In the genomic region with DNA sequence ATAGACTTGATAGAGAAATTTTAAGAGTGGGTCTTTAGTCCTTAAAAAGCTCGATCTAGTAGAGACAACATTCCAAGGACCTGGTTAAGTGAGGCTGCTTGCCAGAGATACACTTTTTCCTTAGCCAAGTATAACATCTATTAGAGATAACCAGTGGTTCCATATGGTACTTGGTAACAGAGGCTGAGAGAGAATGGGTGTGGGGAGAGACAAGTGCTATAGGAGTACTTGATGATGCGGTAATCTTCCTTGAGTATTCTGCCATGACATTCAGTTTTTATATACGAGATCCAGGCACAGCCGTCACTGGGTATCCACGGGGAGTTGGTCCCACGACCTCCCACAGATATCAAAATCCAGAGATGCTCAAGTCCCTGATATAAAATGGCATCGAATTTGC, we compare ENCODE assay signal across 20 cellular contexts.
A peak's percentile ranks its signal among the peaks of the same experiment; 100 is the strongest.
DNase-seq lines count a peak whose midpoint lies in the region; FAIRE-seq and TF ChIP-seq lines count a peak whose summit lies in the region.
"Had no signal": no experiment of that assay in that cellular context is flagged by ENCODE, and none has a peak within 500 bp of the region (broad histone marks: within the 10 kb centered on the region; RNA-seq: fewer than 3 reads in every experiment).

No MANE protein-coding gene starts in this region.

- POLR2A ChIA-PET in endothelial cell of umbilical vein (lab: Charles Lee): no interaction called here

- H2BK120ac ChIP-seq in H9 (ENCODE audit: low read depth, low read length, poor library complexity, severe bottlenecking): no peak overlapping the region

- H2BK15ac ChIP-seq in H9 (ENCODE audit: low read depth, low read length): no peak overlapping the region

- H3K4me3 ChIP-seq in SJCRH30 (no peak overlapping the region), endothelial cell of umbilical vein (replicated peaks in 1 of 3; ENCODE audit: insufficient read depth in 1 of 3, low read depth in 1 of 3, low read length in 3 of 3) (no peak overlapping the region), skeletal muscle satellite cell (ENCODE audit: low read length) (no peak overlapping the region)
- H3K4me3 ChIP-seq: spleen, upper lobe of left lung had no signal

- CTCF ChIA-PET in endothelial cell of umbilical vein (lab: Charles Lee): no interaction called here

- H3K9ac ChIP-seq in endothelial cell of umbilical vein (replicated peaks; ENCODE audit: extremely low read depth, insufficient read depth, low read length) (no peak overlapping the region), skeletal muscle satellite cell (ENCODE audit: low read depth, low read length) (peak overlapping the region; percentile 46), H9 (ENCODE audit: extremely low read depth, insufficient read length, low read length) (no peak overlapping the region)
- H3K9ac ChIP-seq: parathyroid adenoma had no signal

- no peak overlapping the region for H2AFZ ChIP-seq in endothelial cell of umbilical vein (ENCODE audit: low read depth, low read length)
- no peak overlapping the region for H2AFZ ChIP-seq in H9 (ENCODE audit: low read length)
- H2AFZ ChIP-seq: parathyroid adenoma had no signal

- peaks cover 63% of the 10 kb centered on the region for H3K79me2 ChIP-seq in endothelial cell of umbilical vein (ENCODE audit: control insufficient read depth, insufficient read depth, low read length)
- H3K79me2 ChIP-seq in H9 (ENCODE audit: insufficient read depth, low read length): no peaks in the 10 kb centered on the region; the same call in 1 of the 2 replicates

- peaks cover 26% of the 10 kb centered on the region for H3K4me1 Mint-ChIP-seq in activated CD4-positive, alpha-beta T cell treated with anti-CD3 and anti-CD28 coated beads, Interleukin-2, amount 10 ng/mL, durations not matched to agents 24 days and 14 days
- peaks cover 3 to 12% of the 10 kb centered on the region in 2 experiments; a peak in 2 of 4 replicates for H3K4me1 Mint-ChIP-seq in H9
- H3K4me1 Mint-ChIP-seq: CD4-positive, alpha-beta memory T cell; T-helper 17 cell had no signal

- H2BK12ac ChIP-seq in H9 (ENCODE audit: insufficient read length, low read depth, low read length): no peak overlapping the region

- H2AK5ac ChIP-seq in H9 (ENCODE audit: insufficient read length, low read length): no peak overlapping the region

- FAIRE-seq in endothelial cell of umbilical vein (lab: Jason Lieb, UNC): no peak
- FAIRE-seq: bronchial epithelial cell had no signal

- no peaks in the 10 kb centered on the region for H3K9me1 ChIP-seq in endothelial cell of umbilical vein (replicated peaks; ENCODE audit: control insufficient read depth, extremely low read depth, insufficient read depth, low read length)

- no peak overlapping the region for H4K91ac ChIP-seq in H9 (ENCODE audit: insufficient read length, low read depth, low read length)

- no peak overlapping the region for H2BK5ac ChIP-seq in H9 (ENCODE audit: insufficient read length, low read length)

- H3K56ac ChIP-seq in H9 (ENCODE audit: insufficient read length, low read depth, low read length): no peak overlapping the region

- dilution Hi-C loops in endothelial cell of umbilical vein (cut with MboI; ENCODE audit: extremely low pct_ligation_motif_present, low sequenced_read_pairs): no loop called here

- H3K9me3 Mint-ChIP-seq in activated CD4-positive, alpha-beta T cell treated with anti-CD3 and anti-CD28 coated beads, Interleukin-2, amount 10 ng/mL, durations not matched to agents 24 days and 14 days: peaks cover 8% of the 10 kb centered on the region
- H3K9me3 Mint-ChIP-seq in H9: peaks cover 0 to 3% of the 10 kb centered on the region in 2 experiments; a peak in 2 of 5 replicates
- H3K9me3 Mint-ChIP-seq: CD4-positive, alpha-beta memory T cell; stimulated activated naive B cell treated with anti-CD40 and anti-IgM and Interleukin-4, amounts not matched to agents 10 μg/mL and 1 μg/mL and 100 μg/mL, for 72 hours had no signal

- H3K27ac ChIP-seq in SJCRH30 (peak overlapping the region; percentile 45), endothelial cell of umbilical vein (ENCODE audit: insufficient read depth, low read depth, low read length) (peak overlapping the region; percentile 71), H9 (ENCODE audit: insufficient read length, low read depth, low read length) (no peak overlapping the region)
- H3K27ac ChIP-seq: HL-60, parathyroid adenoma had no signal

- H3K4me2 ChIP-seq in endothelial cell of umbilical vein (ENCODE audit: insufficient read depth, low read length): peak overlapping the region; percentile 65
- peak overlapping the region; percentile 12 for H3K4me2 ChIP-seq in skeletal muscle satellite cell (ENCODE audit: low read length)
- H3K4me2 ChIP-seq in H9 (ENCODE audit: insufficient read depth, insufficient read length, low read length): no peak overlapping the region

- TF ChIP-seq POLR2A in endothelial cell of umbilical vein (IDR thresholded peaks at IDR 0.05; ENCODE audit: low read depth, low read length): no peak

- H2BK20ac ChIP-seq in H9 (ENCODE audit: low read depth, low read length, poor library complexity, severe bottlenecking): no peak overlapping the region

- no peak for DNase-seq in activated CD4-positive, alpha-beta T cell treated with anti-CD3 and anti-CD28 coated beads, Interleukin-2, amount 10 ng/mL, durations not matched to agents 24 days and 14 days
- DNase-seq in activated CD4-positive, alpha-beta T cell treated with anti-CD3 and anti-CD28 coated beads for 48 hours: no peak
- DNase-seq in SJCRH30 (no peak), endothelial cell of umbilical vein (ENCODE audit: low read depth, low spot score) (no peak), NCI-H2029 (lab: John Stamatoyannopoulos, UW) (no peak), H9 (no peak), NCI-H345 treated with DMSO at 0.1 percent for 48 hours (lab: John Stamatoyannopoulos, UW; ENCODE audit: unreplicated experiment) (no peak)
- DNase-seq: 8988T; CD4-positive, alpha-beta memory T cell; DMS79 treated with DMSO at 0.1 percent for 48 hours; effector memory CD4-positive, alpha-beta T cell; NCI-H1092 treated with DMSO at 0.1 percent for 48 hours; spleen; stimulated activated naive B cell treated with anti-CD40 and anti-IgM and Interleukin-4, amounts not matched to agents 10 μg/mL and 1 μg/mL and 100 μg/mL, for 72 hours; T-helper 17 cell; upper lobe of left lung had no signal

- TSS peak; percentile 90 for BruUV-seq in endothelial cell of umbilical vein (replicated peaks; lab: Mats Ljungman, UMichigan)

- H3K36me3 Mint-ChIP-seq in activated CD4-positive, alpha-beta T cell treated with anti-CD3 and anti-CD28 coated beads, Interleukin-2, amount 10 ng/mL, durations not matched to agents 24 days and 14 days (ENCODE audit: low read depth): peaks cover 5% of the 10 kb centered on the region
- peaks cover 0 to 8% (median 6%) of the 10 kb centered on the region in 3 experiments; a peak in 4 of 7 replicates for H3K36me3 Mint-ChIP-seq in H9 (ENCODE audit: insufficient read depth in 1 of 3, low read depth in 3 of 3)

- H3K36me3 ChIP-seq in SJCRH30: no peaks in the 10 kb centered on the region
- H3K36me3 ChIP-seq in endothelial cell of umbilical vein (ENCODE audit: control insufficient read depth in 2 of 2, extremely low read depth in 1 of 2, insufficient read depth in 2 of 2, low read length in 2 of 2): no peaks in the 10 kb centered on the region
- no peaks in the 10 kb centered on the region for H3K36me3 ChIP-seq in skeletal muscle satellite cell (ENCODE audit: insufficient read depth, low read length)
- H3K36me3 ChIP-seq: spleen, upper lobe of left lung had no signal

- no peak overlapping the region for H3T11ph ChIP-seq in H9 (ENCODE audit: low read length)

- no CpG with 5 or more reads among the region's 7 CpGs for WGBS in H9 (ENCODE audit: extremely low coverage, insufficient read length, low lambda C conversion rate)

- H3K4me1 ChIP-seq in SJCRH30: peaks cover 26% of the 10 kb centered on the region
- H3K4me1 ChIP-seq in endothelial cell of umbilical vein (ENCODE audit: control insufficient read depth, extremely low read depth, insufficient read depth, low read length): peaks cover 71% of the 10 kb centered on the region
- peaks cover 88% of the 10 kb centered on the region for H3K4me1 ChIP-seq in skeletal muscle satellite cell (ENCODE audit: control insufficient read depth, insufficient read depth, low read length)
- H3K4me1 ChIP-seq in H9 (ENCODE audit: insufficient read depth, low read length): no peaks in the 10 kb centered on the region; the same call in 1 of the 2 replicates

- H3K27ac Mint-ChIP-seq in activated CD4-positive, alpha-beta T cell treated with anti-CD3 and anti-CD28 coated beads, Interleukin-2, amount 10 ng/mL, durations not matched to agents 24 days and 14 days: peak overlapping the region; percentile 66
- peak overlapping the region in 1 of 3 experiments; percentile 1; a peak in 1 of 7 replicates for H3K27ac Mint-ChIP-seq in H9
- H3K27ac Mint-ChIP-seq: CD4-positive, alpha-beta memory T cell; T-helper 17 cell had no signal

- no peaks in the 10 kb centered on the region for H3K9me3 ChIP-seq in SJCRH30 (replicated peaks)
- H3K9me3 ChIP-seq in endothelial cell of umbilical vein (replicated peaks; ENCODE audit: control insufficient read depth, insufficient read depth, low read length): no peaks in the 10 kb centered on the region
- H3K9me3 ChIP-seq in skeletal muscle satellite cell (replicated peaks; ENCODE audit: low read length): no peaks in the 10 kb centered on the region
- no peaks in the 10 kb centered on the region for H3K9me3 ChIP-seq in H9 (ENCODE audit: control insufficient read depth, low read depth, low read length)
- H3K9me3 ChIP-seq: spleen, upper lobe of left lung had no signal

- no peak overlapping the region for H3K23ac ChIP-seq in H9 (ENCODE audit: insufficient read length, low read depth, low read length)

- H3K27me3 ChIP-seq in SJCRH30: no peaks in the 10 kb centered on the region
- no peaks in the 10 kb centered on the region for H3K27me3 ChIP-seq in endothelial cell of umbilical vein (ENCODE audit: control insufficient read depth in 2 of 2, insufficient read depth in 2 of 2, low read length in 2 of 2)
- H3K27me3 ChIP-seq in skeletal muscle satellite cell (ENCODE audit: control insufficient read depth, insufficient read depth, low read length): no peaks in the 10 kb centered on the region
- no peaks in the 10 kb centered on the region for H3K27me3 ChIP-seq in H9 (ENCODE audit: insufficient read depth, low read length)
- H3K27me3 ChIP-seq: spleen, upper lobe of left lung had no signal

- no peak overlapping the region for H3K14ac ChIP-seq in H9 (ENCODE audit: insufficient read depth, low read length)

- H3K18ac ChIP-seq in H9 (ENCODE audit: insufficient read length, low read depth, low read length): no peak overlapping the region

- H4K20me1 ChIP-seq in endothelial cell of umbilical vein (replicated peaks; ENCODE audit: control insufficient read depth, extremely low read depth, insufficient read depth, low read length): no peaks in the 10 kb centered on the region
- no peaks in the 10 kb centered on the region for H4K20me1 ChIP-seq in H9 (ENCODE audit: control insufficient read depth, insufficient read depth, insufficient read length)

- intact Hi-C loops in activated CD4-positive, alpha-beta T cell treated with anti-CD3 and anti-CD28 coated beads, Interleukin-2, amount 10 ng/mL, durations not matched to agents 24 days and 14 days (cut with micrococcal nuclease): no loop called here
- intact Hi-C loops in endothelial cell of umbilical vein (cut with micrococcal nuclease): loop anchor here (1.0 to 5.0 kb wide), 4 partner anchors 44 to 157 kb away; no protein-coding TSS in a partner anchor

- peak overlapping the region; percentile 17 for H3K4me3 Mint-ChIP-seq in activated CD4-positive, alpha-beta T cell treated with anti-CD3 and anti-CD28 coated beads, Interleukin-2, amount 10 ng/mL, durations not matched to agents 24 days and 14 days
- H3K4me3 Mint-ChIP-seq in H9: no peak overlapping the region
- H3K4me3 Mint-ChIP-seq: CD4-positive, alpha-beta memory T cell; stimulated activated naive B cell treated with anti-CD40 and anti-IgM and Interleukin-4, amounts not matched to agents 10 μg/mL and 1 μg/mL and 100 μg/mL, for 72 hours; T-helper 17 cell had no signal

- H4K5ac ChIP-seq in H9 (ENCODE audit: insufficient read length, low read depth, low read length): no peak overlapping the region

- no peaks in the 10 kb centered on the region for H3K23me2 ChIP-seq in H9 (ENCODE audit: insufficient read length, low read depth, low read length, poor library complexity, severe bottlenecking)

- H4K8ac ChIP-seq in H9 (replicated peaks; ENCODE audit: insufficient read length, low read depth, low read length): no peak overlapping the region

- H3K4ac ChIP-seq in H9 (ENCODE audit: low read depth, low read length): no peak overlapping the region

- H3K79me1 ChIP-seq in H9 (ENCODE audit: insufficient read depth, low read depth, low read length, poor library complexity, severe bottlenecking): no peaks in the 10 kb centered on the region

- no peak for TF ChIP-seq CTCF in endothelial cell of umbilical vein (IDR thresholded peaks at IDR 0.05; ENCODE audit: extremely low read depth in 1 of 2, insufficient read depth in 1 of 2, low read depth in 1 of 2, low read length in 2 of 2)
- no peak for TF ChIP-seq CTCF in H9 (conservative IDR thresholded peaks at IDR 0.05)

- peaks cover 5% of the 10 kb centered on the region for H3K27me3 Mint-ChIP-seq in activated CD4-positive, alpha-beta T cell treated with anti-CD3 and anti-CD28 coated beads, Interleukin-2, amount 10 ng/mL, durations not matched to agents 24 days and 14 days
- H3K27me3 Mint-ChIP-seq in H9 (ENCODE audit: low read depth): no peaks in the 10 kb centered on the region
- H3K27me3 Mint-ChIP-seq: stimulated activated naive B cell treated with anti-CD40 and anti-IgM and Interleukin-4, amounts not matched to agents 10 μg/mL and 1 μg/mL and 100 μg/mL, for 72 hours; T-helper 17 cell had no signal
